Comparison of ENCODE assay signal across 1 cellular context in genomic region chr12:56038022-56038665, GRCh38.
TF ChIP-seq lines count a peak whose summit lies in the region.

No MANE protein-coding gene starts in this region.

TF ChIP-seq in HepG2, 621 proteins besides CTCF, POLR2A, EP300 and RAD21:
- TF ChIP-seq MAFK (conservative IDR thresholded peaks at IDR 0.05 in 1 of 2, IDR thresholded peaks at IDR 0.05 in 1 of 2; ENCODE audit: low read length in 2 of 2) (no peak), NR2F2 (IDR thresholded peaks at IDR 0.05; ENCODE audit: borderline replicate concordance, low read depth) (no peak), ZNF709 (CRISPR knock-in tag; IDR thresholded peaks at IDR 0.05) (0 out of 2 replicates have a peak, but pooled peaks have one; percentile 46), SIX1 (CRISPR knock-in tag; IDR thresholded peaks at IDR 0.05; ENCODE audit: borderline replicate concordance) (no peak), ZSCAN29 (CRISPR knock-in tag; conservative IDR thresholded peaks at IDR 0.05) (no peak), ATF7 (IDR thresholded peaks at IDR 0.05) (no peak), ATF7 (CRISPR knock-in tag; IDR thresholded peaks at IDR 0.05) (no peak), NR2C2 (CRISPR knock-in tag; IDR thresholded peaks at IDR 0.05; ENCODE audit: borderline replicate concordance) (peak; percentile 70), IKZF4 (CRISPR knock-in tag; IDR thresholded peaks at IDR 0.05; ENCODE audit: borderline replicate concordance, low read depth, not compliant biosample characterization) (no peak), ZNF281 (CRISPR knock-in tag; IDR thresholded peaks at IDR 0.05; ENCODE audit: borderline replicate concordance) (peak; percentile 81), NR2F6 (IDR thresholded peaks at IDR 0.05) (peak; percentile 73), NR2F6 (CRISPR knock-in tag; IDR thresholded peaks at IDR 0.05) (peak; percentile 56; the same call in 1 of the 2 replicates), TSC22D2 (CRISPR knock-in tag; IDR thresholded peaks at IDR 0.05; ENCODE audit: borderline replicate concordance) (no peak), ZNF609 (CRISPR knock-in tag; IDR thresholded peaks at IDR 0.05; ENCODE audit: borderline replicate concordance) (no peak), RARA (CRISPR knock-in tag; IDR thresholded peaks at IDR 0.05) (0 out of 2 replicates have a peak, but pooled peaks have one; percentile 5), PPARG (CRISPR knock-in tag; conservative IDR thresholded peaks at IDR 0.05) (0 out of 2 replicates have a peak, but pooled peaks have one; percentile 17), NR2F1 (CRISPR knock-in tag; IDR thresholded peaks at IDR 0.05) (0 out of 4 replicates have a peak, but pooled peaks of 1 of the 2 experiments have one; percentile 41), SNAPC4 (CRISPR knock-in tag; IDR thresholded peaks at IDR 0.05) (no peak)
- TF ChIP-seq, protein P1, sequence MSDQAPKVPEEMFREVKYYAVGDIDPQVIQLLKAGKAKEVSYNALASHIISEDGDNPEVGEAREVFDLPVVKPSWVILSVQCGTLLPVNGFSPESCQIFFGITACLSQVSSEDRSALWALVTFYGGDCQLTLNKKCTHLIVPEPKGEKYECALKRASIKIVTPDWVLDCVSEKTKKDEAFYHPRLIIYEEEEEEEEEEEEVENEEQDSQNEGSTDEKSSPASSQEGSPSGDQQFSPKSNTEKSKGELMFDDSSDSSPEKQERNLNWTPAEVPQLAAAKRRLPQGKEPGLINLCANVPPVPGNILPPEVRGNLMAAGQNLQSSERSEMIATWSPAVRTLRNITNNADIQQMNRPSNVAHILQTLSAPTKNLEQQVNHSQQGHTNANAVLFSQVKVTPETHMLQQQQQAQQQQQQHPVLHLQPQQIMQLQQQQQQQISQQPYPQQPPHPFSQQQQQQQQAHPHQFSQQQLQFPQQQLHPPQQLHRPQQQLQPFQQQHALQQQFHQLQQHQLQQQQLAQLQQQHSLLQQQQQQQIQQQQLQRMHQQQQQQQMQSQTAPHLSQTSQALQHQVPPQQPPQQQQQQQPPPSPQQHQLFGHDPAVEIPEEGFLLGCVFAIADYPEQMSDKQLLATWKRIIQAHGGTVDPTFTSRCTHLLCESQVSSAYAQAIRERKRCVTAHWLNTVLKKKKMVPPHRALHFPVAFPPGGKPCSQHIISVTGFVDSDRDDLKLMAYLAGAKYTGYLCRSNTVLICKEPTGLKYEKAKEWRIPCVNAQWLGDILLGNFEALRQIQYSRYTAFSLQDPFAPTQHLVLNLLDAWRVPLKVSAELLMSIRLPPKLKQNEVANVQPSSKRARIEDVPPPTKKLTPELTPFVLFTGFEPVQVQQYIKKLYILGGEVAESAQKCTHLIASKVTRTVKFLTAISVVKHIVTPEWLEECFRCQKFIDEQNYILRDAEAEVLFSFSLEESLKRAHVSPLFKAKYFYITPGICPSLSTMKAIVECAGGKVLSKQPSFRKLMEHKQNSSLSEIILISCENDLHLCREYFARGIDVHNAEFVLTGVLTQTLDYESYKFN (CRISPR knock-in tag; conservative IDR thresholded peaks at IDR 0.05), result peak; percentile 48
